ENCODE assay signal across 30 cellular contexts in the genomic region with DNA sequence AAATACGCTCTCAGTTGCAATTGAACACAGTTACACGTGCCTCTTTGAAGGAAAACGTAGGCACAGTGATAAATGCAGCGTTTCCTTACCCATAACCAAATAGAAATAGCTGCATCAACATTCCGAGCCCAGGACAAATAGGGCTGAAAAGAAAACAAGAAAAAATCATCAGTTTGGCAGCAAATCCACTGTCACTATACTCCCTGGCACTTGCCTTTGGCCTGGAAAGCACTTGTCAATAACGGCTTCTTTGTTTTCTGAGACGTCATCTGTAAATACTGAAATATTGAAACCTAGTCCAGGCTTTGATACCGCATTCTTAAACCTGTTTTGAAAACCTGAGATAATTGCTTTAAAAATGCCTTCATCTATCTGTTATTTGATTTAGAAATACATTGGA.
A peak's percentile ranks its signal among the peaks of the same experiment; 100 is the strongest.
DNase-seq lines count a peak whose midpoint lies in the region; ATAC-seq and TF ChIP-seq lines count a peak whose summit lies in the region.
"Had no signal": no experiment of that assay in that cellular context is flagged by ENCODE, and none has a peak within 500 bp of the region (broad histone marks: within the 10 kb centered on the region; RNA-seq: fewer than 3 reads in every experiment).

No MANE protein-coding gene starts in this region.

- WGBS in right lobe of liver (ENCODE audit: insufficient coverage, low coverage, low lambda C conversion rate, missing lambda C conversion rate), result 21% methylated on average over 8 of the region's 8 CpGs

- no peaks in the 10 kb centered on the region for H3K27me3 ChIP-seq in endocrine pancreas (ENCODE audit: control insufficient read depth, insufficient read depth, low read length)
- H3K27me3 ChIP-seq in right lobe of liver, result no peaks in the 10 kb centered on the region
- H3K27me3 ChIP-seq: SJCRH30, stomach, tibial artery had no signal

- H3K9me3 ChIP-seq in endocrine pancreas (ENCODE audit: control insufficient read depth, low read length) (no peaks in the 10 kb centered on the region), right lobe of liver (no peaks in the 10 kb centered on the region)
- H3K9me3 ChIP-seq: SJCRH30, stomach, tibial artery had no signal

- DNase-seq in NCI-H446 (lab: John Stamatoyannopoulos, UW), result peak; percentile 3 to 35
- DNase-seq in right lobe of liver, result peak in 1 of 3 donors; percentile 61
- peak; percentile 29 for DNase-seq in putamen (ENCODE audit: low spot score)
- DNase-seq in LoVo (ENCODE audit: low spot score), result no peak
- no peak for DNase-seq in posterior vena cava (ENCODE audit: low spot score)
- no peak for DNase-seq in SHP77 treated with DMSO at 0.1 percent for 48 hours (lab: John Stamatoyannopoulos, UW)
- no peak for DNase-seq in NCI-H2171 treated with DMSO at 0.1 percent for 48 hours (lab: John Stamatoyannopoulos, UW)
- DNase-seq: activated CD4-positive, alpha-beta memory T cell treated with anti-CD3 and anti-CD28 coated beads, Interleukin-2, amount 10 ng/mL, durations not matched to agents 7 days and 5 days; activated CD8-positive, alpha-beta memory T cell treated with anti-CD3 and anti-CD28 coated beads, Interleukin-2, amount 50 U/mL, for 48 hours; activated naive CD4-positive, alpha-beta T cell treated with Interleukin-2 at 50 U/mL for 16 hours; caudate nucleus; CD8-positive, alpha-beta memory T cell; cortex of kidney; effector memory CD8-positive, alpha-beta T cell; EL; foreskin fibroblast; H7; NCI-H1436; NCI-H526; SJCRH30; stimulated activated CD4-positive, alpha-beta T cell treated with anti-CD3 and anti-CD28 coated beads, Interleukin-4, amount 100 ng/mL, for 1 hour; stomach; T-helper 9 cell; tibial artery had no signal

- peak overlapping the region in 1 of 3 donors; percentile 42 for H3K27ac ChIP-seq in right lobe of liver
- H3K27ac ChIP-seq: HL-60, KMS-11, parathyroid adenoma, SJCRH30, stomach had no signal

- H3K9ac ChIP-seq in endocrine pancreas (ENCODE audit: control insufficient read depth, insufficient read depth, low read length), result no peak overlapping the region
- H3K9ac ChIP-seq: KMS-11, parathyroid adenoma had no signal

- no peak for TF ChIP-seq POLR2A in right lobe of liver (IDR thresholded peaks at IDR 0.05)

- H3K4me3 ChIP-seq in endocrine pancreas (ENCODE audit: control insufficient read depth, insufficient read depth, low read length) (peak overlapping the region; percentile 48), right lobe of liver (no peak overlapping the region)
- H3K4me3 ChIP-seq: lung, SJCRH30, stomach, tibial artery had no signal

- H3K36me3 ChIP-seq in endocrine pancreas (ENCODE audit: control insufficient read depth, insufficient read depth, low read length) (no peaks in the 10 kb centered on the region), right lobe of liver (no peaks in the 10 kb centered on the region)
- H3K36me3 ChIP-seq: SJCRH30, stomach, tibial artery had no signal

- intact Hi-C loops in right lobe of liver (cut with DNase I), result no loop called here
- intact Hi-C loops in posterior vena cava (cut with DNase I), result loop anchor here (10.0 kb wide), 6 partner anchors 144 to 1424 kb away; no protein-coding TSS in a partner anchor

- TF ChIP-seq CTCF in right lobe of liver (IDR thresholded peaks at IDR 0.05), result no peak

- peaks cover 4% of the 10 kb centered on the region for H3K4me1 ChIP-seq in endocrine pancreas (ENCODE audit: control insufficient read depth, insufficient read depth, low read length)
- peaks cover 0 to 23% (median 10%) of the 10 kb centered on the region in 4 donors for H3K4me1 ChIP-seq in right lobe of liver
- H3K4me1 ChIP-seq: parathyroid adenoma had no signal

- peak; percentile 48 to 66 (median 55) for ATAC-seq in right lobe of liver
- ATAC-seq: effector memory CD8-positive, alpha-beta T cell; sciatic nerve had no signal

Comparison
In these comparisons a context has a peak if more than half of its experiments do, and no peak if none do; other contexts are left out.
1. DNase-seq: peak in NCI-H446 (2 of 2) and putamen (single experiment); none in LoVo (single experiment), posterior vena cava (single experiment), SHP77 treated with DMSO at 0.1 percent for 48 hours (single experiment) and NCI-H2171 treated with DMSO at 0.1 percent for 48 hours (single experiment).
2. intact Hi-C loops: an anchor here in posterior vena cava (10.0 kb wide); none called in right lobe of liver.